11 cellular contexts compared by ENCODE assay signal in the genomic region with DNA sequence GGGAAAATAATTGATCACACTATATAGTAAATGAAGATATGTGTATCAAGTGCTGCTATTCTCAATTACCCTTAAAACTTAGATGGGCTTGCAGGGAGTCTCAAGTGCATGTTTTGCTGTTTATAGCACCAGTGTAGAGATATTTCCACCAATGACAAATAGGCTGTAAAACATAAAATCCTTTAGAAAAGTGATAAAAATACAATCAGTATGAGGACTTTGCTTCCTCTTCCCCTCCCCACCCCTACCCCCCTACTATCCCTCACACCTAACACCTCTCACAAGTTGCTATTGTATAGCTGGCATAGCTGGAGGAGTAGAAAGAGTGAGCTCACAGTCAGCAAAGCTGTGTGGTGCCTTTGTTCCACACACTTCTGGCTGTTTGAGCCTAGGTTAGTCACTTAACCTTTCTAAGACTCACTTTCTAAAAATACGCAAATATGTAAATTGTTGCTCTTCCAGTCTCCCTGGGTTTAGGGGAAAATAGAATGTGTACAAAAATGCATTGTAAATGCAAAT.
DNase-seq lines count a peak whose midpoint lies in the region; ATAC-seq, FAIRE-seq and TF ChIP-seq lines count a peak whose summit lies in the region.
"Had no signal": no experiment of that assay in that cellular context is flagged by ENCODE, and none has a peak within 500 bp of the region (broad histone marks: within the 10 kb centered on the region; RNA-seq: fewer than 3 reads in every experiment).

No MANE protein-coding gene starts in this region.

- TF ChIP-seq CTCF in WTC11 (IDR thresholded peaks at IDR 0.05) (no peak), omental fat pad (IDR thresholded peaks at IDR 0.05) (no peak)

- H3K27ac Mint-ChIP-seq in activated T-cell treated with anti-CD3 and anti-CD28 coated beads, Interleukin-2, amount 50 U/mL, for 72 hours = no peak overlapping the region
- H3K27ac Mint-ChIP-seq in WTC11 = no peak overlapping the region
- no peak overlapping the region for H3K27ac Mint-ChIP-seq in activated naive CD8-positive, alpha-beta T cell treated with anti-CD3 and anti-CD28 coated beads for 36 hours
- H3K27ac Mint-ChIP-seq: activated naive CD8-positive, alpha-beta T cell had no signal

- H3K27me3 Mint-ChIP-seq in activated T-cell treated with anti-CD3 and anti-CD28 coated beads, Interleukin-2, amount 50 U/mL, for 72 hours (ENCODE audit: low read depth) = peaks cover 22% of the 10 kb centered on the region
- H3K27me3 Mint-ChIP-seq in activated T-cell treated with anti-CD3 and anti-CD28 coated beads, Interleukin-2, amount 50 U/mL, for 4 hours (ENCODE audit: low read depth) = peaks cover 4% of the 10 kb centered on the region
- H3K27me3 Mint-ChIP-seq in WTC11 (ENCODE audit: low read depth) = no peaks in the 10 kb centered on the region
- peaks cover 10% of the 10 kb centered on the region for H3K27me3 Mint-ChIP-seq in activated naive CD8-positive, alpha-beta T cell treated with anti-CD3 and anti-CD28 coated beads for 36 hours

- FAIRE-seq in H54 (lab: Jason Lieb, UNC) = no peak

- peak; percentile 20 to 25 for ATAC-seq in activated T-cell treated with anti-CD3 and anti-CD28 coated beads, Interleukin-2, amount 50 U/mL, for 72 hours (replicated peaks in 1 of 2)
- ATAC-seq in activated T-cell treated with anti-CD3 and anti-CD28 coated beads, Interleukin-2, amount 50 U/mL, for 4 hours = no peak
- peak; percentile 15 for ATAC-seq in HG03045 (IDR thresholded peaks at IDR 0.05; ENCODE audit: unreplicated experiment)
- ATAC-seq in WTC11 = peak; percentile 92
- ATAC-seq in omental fat pad (ENCODE audit: low FRiP score) = peak; percentile 26

- POLR2A ChIA-PET in WTC11 (lab: Charles Lee) = interaction anchor here (1.5 kb wide), 1 partner anchor 10 kb away, joined by 3 read pairs; no protein-coding TSS in a partner anchor

- no peak for DNase-seq in activated T-cell treated with anti-CD3 and anti-CD28 coated beads, Interleukin-2, amount 50 U/mL, for 72 hours
- DNase-seq in activated T-cell treated with anti-CD3 and anti-CD28 coated beads, Interleukin-2, amount 50 U/mL, for 4 hours = no peak
- DNase-seq in WTC11 (ENCODE audit: low spot score) = no peak
- DNase-seq in omental fat pad (ENCODE audit: low spot score) = no peak
- DNase-seq in H54 (ENCODE audit: insufficient read length, low spot score) = no peak
- DNase-seq in activated naive CD8-positive, alpha-beta T cell treated with anti-CD3 and anti-CD28 coated beads for 36 hours = no peak
- no peak for DNase-seq in stimulated activated CD4-positive, alpha-beta T cell treated with anti-CD3 and anti-CD28 coated beads, Interleukin-2, amount 100 ng/mL, for 48 hours
- DNase-seq: NCI-H1048; stimulated activated CD4-positive, alpha-beta T cell treated with anti-CD3 and anti-CD28 coated beads, Interleukin-1b, Interleukin-23, amount 100 ng/mL, for 48 hours had no signal

- no peaks in the 10 kb centered on the region for H3K9me3 Mint-ChIP-seq in activated T-cell treated with anti-CD3 and anti-CD28 coated beads, Interleukin-2, amount 50 U/mL, for 72 hours
- H3K9me3 Mint-ChIP-seq in activated T-cell treated with anti-CD3 and anti-CD28 coated beads, Interleukin-2, amount 50 U/mL, for 4 hours = no peaks in the 10 kb centered on the region
- H3K9me3 Mint-ChIP-seq in WTC11 = peaks cover 4% of the 10 kb centered on the region
- H3K9me3 Mint-ChIP-seq in activated naive CD8-positive, alpha-beta T cell treated with anti-CD3 and anti-CD28 coated beads for 36 hours = no peaks in the 10 kb centered on the region

- CTCF ChIA-PET in WTC11 (lab: Charles Lee) = interaction anchor here (0.6 to 2.1 kb wide), 26 partner anchors 10 to 762 kb away, joined by 3 to 19 read pairs (median 4); no protein-coding TSS in a partner anchor

- H3K4me3 Mint-ChIP-seq in activated T-cell treated with anti-CD3 and anti-CD28 coated beads, Interleukin-2, amount 50 U/mL, for 72 hours = no peak overlapping the region
- H3K4me3 Mint-ChIP-seq in activated T-cell treated with anti-CD3 and anti-CD28 coated beads, Interleukin-2, amount 50 U/mL, for 4 hours = no peak overlapping the region
- H3K4me3 Mint-ChIP-seq in WTC11 = no peak overlapping the region
- H3K4me3 Mint-ChIP-seq in activated naive CD8-positive, alpha-beta T cell treated with anti-CD3 and anti-CD28 coated beads for 36 hours = no peak overlapping the region
- H3K4me3 Mint-ChIP-seq: activated naive CD8-positive, alpha-beta T cell had no signal

- H3K4me1 Mint-ChIP-seq in activated T-cell treated with anti-CD3 and anti-CD28 coated beads, Interleukin-2, amount 50 U/mL, for 72 hours (ENCODE audit: low read depth) = no peaks in the 10 kb centered on the region
- H3K4me1 Mint-ChIP-seq in activated T-cell treated with anti-CD3 and anti-CD28 coated beads, Interleukin-2, amount 50 U/mL, for 4 hours (ENCODE audit: low read depth) = no peaks in the 10 kb centered on the region
- peaks cover 15% of the 10 kb centered on the region for H3K4me1 Mint-ChIP-seq in WTC11
- H3K4me1 Mint-ChIP-seq in activated naive CD8-positive, alpha-beta T cell treated with anti-CD3 and anti-CD28 coated beads for 36 hours = no peaks in the 10 kb centered on the region

- no peak for TF ChIP-seq POLR2A in H54 (IDR thresholded peaks at IDR 0.05; ENCODE audit: low read depth, low read length)

- H3K36me3 Mint-ChIP-seq in activated T-cell treated with anti-CD3 and anti-CD28 coated beads, Interleukin-2, amount 50 U/mL, for 72 hours (ENCODE audit: insufficient read depth in 2 of 2) = no peaks in the 10 kb centered on the region
- no peaks in the 10 kb centered on the region for H3K36me3 Mint-ChIP-seq in activated T-cell treated with anti-CD3 and anti-CD28 coated beads, Interleukin-2, amount 50 U/mL, for 4 hours (ENCODE audit: insufficient read depth)
- H3K36me3 Mint-ChIP-seq in WTC11 = no peaks in the 10 kb centered on the region
- H3K36me3 Mint-ChIP-seq in activated naive CD8-positive, alpha-beta T cell treated with anti-CD3 and anti-CD28 coated beads for 36 hours = no peaks in the 10 kb centered on the region
- H3K36me3 Mint-ChIP-seq: activated naive CD8-positive, alpha-beta T cell had no signal

TF ChIP-seq in WTC11, 78 proteins besides CTCF, POLR2A, EP300 and RAD21 (continues in another document):
- TF ChIP-seq CBFB (CRISPR knock-in tag; IDR thresholded peaks at IDR 0.05; ENCODE audit: low read depth) (no peak), PRRX2 (CRISPR knock-in tag; IDR thresholded peaks at IDR 0.05) (no peak), GRHL2 (CRISPR knock-in tag; IDR thresholded peaks at IDR 0.05; ENCODE audit: insufficient replicate concordance, severe bottlenecking) (no peak), MLX (CRISPR knock-in tag; IDR thresholded peaks at IDR 0.05) (no peak), IRF2 (CRISPR knock-in tag; IDR thresholded peaks at IDR 0.05; ENCODE audit: borderline replicate concordance, low read depth) (no peak), OVOL2 (CRISPR knock-in tag; IDR thresholded peaks at IDR 0.05; ENCODE audit: borderline replicate concordance) (no peak), NFYB (CRISPR knock-in tag; conservative IDR thresholded peaks at IDR 0.05; ENCODE audit: low read depth) (no peak), KAT7 (CRISPR knock-in tag; IDR thresholded peaks at IDR 0.05; ENCODE audit: borderline replicate concordance) (no peak)
- TF ChIP-seq, protein P1, sequence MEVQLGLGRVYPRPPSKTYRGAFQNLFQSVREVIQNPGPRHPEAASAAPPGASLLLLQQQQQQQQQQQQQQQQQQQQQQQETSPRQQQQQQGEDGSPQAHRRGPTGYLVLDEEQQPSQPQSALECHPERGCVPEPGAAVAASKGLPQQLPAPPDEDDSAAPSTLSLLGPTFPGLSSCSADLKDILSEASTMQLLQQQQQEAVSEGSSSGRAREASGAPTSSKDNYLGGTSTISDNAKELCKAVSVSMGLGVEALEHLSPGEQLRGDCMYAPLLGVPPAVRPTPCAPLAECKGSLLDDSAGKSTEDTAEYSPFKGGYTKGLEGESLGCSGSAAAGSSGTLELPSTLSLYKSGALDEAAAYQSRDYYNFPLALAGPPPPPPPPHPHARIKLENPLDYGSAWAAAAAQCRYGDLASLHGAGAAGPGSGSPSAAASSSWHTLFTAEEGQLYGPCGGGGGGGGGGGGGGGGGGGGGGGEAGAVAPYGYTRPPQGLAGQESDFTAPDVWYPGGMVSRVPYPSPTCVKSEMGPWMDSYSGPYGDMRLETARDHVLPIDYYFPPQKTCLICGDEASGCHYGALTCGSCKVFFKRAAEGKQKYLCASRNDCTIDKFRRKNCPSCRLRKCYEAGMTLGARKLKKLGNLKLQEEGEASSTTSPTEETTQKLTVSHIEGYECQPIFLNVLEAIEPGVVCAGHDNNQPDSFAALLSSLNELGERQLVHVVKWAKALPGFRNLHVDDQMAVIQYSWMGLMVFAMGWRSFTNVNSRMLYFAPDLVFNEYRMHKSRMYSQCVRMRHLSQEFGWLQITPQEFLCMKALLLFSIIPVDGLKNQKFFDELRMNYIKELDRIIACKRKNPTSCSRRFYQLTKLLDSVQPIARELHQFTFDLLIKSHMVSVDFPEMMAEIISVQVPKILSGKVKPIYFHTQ (CRISPR knock-in tag; IDR thresholded peaks at IDR 0.05) = no peak
- TF ChIP-seq, protein P2, sequence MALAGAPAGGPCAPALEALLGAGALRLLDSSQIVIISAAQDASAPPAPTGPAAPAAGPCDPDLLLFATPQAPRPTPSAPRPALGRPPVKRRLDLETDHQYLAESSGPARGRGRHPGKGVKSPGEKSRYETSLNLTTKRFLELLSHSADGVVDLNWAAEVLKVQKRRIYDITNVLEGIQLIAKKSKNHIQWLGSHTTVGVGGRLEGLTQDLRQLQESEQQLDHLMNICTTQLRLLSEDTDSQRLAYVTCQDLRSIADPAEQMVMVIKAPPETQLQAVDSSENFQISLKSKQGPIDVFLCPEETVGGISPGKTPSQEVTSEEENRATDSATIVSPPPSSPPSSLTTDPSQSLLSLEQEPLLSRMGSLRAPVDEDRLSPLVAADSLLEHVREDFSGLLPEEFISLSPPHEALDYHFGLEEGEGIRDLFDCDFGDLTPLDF (CRISPR knock-in tag; IDR thresholded peaks at IDR 0.05) = no peak

Comparison
In these comparisons a context has a peak if more than half of its experiments do, and no peak if none do; other contexts are left out.
1. ATAC-seq: peak in activated T-cell treated with anti-CD3 and anti-CD28 coated beads, Interleukin-2, amount 50 U/mL, for 72 hours (2 of 2), HG03045 (single experiment), WTC11 (single experiment) and omental fat pad (single experiment); none in activated T-cell treated with anti-CD3 and anti-CD28 coated beads, Interleukin-2, amount 50 U/mL, for 4 hours (0 of 2).